11 cellular contexts compared by ENCODE assay signal in genomic region chr10:117609095-117609821, GRCh38.
DNase-seq lines count a peak whose midpoint lies in the region; ATAC-seq and TF ChIP-seq lines count a peak whose summit lies in the region.
"Had no signal": no experiment of that assay in that cellular context is flagged by ENCODE, and none has a peak within 500 bp of the region (broad histone marks: within the 10 kb centered on the region; RNA-seq: fewer than 3 reads in every experiment).

No MANE protein-coding gene starts in this region.

- intact Hi-C loops in psoas muscle (cut with DNase I), result no loop called here

- no peaks in the 10 kb centered on the region for H3K27me3 ChIP-seq in psoas muscle (ENCODE audit: insufficient read depth in 3 of 3, low read length in 2 of 3)

- H3K27ac Mint-ChIP-seq in WTC11, result no peak overlapping the region
- H3K27ac Mint-ChIP-seq: effector memory CD8-positive, alpha-beta T cell; GM23338 had no signal

- H3K9me3 ChIP-seq in psoas muscle, result no peaks in the 10 kb centered on the region

- POLR2A ChIA-PET in WTC11 (lab: Charles Lee), result no interaction called here

- H3K4me1 ChIP-seq in psoas muscle, result no peaks in the 10 kb centered on the region

- H3K4me3 Mint-ChIP-seq in WTC11, result no peak overlapping the region
- H3K4me3 Mint-ChIP-seq: effector memory CD8-positive, alpha-beta T cell; GM23338 had no signal

- H3K36me3 ChIP-seq in psoas muscle (ENCODE audit: insufficient read depth in 1 of 2, low read depth in 1 of 2), result no peaks in the 10 kb centered on the region

- CTCF ChIA-PET in WTC11 (lab: Charles Lee), result interaction anchor here (0.7 kb wide), 1 partner anchor 814 kb away, joined by 3 read pairs; no protein-coding TSS in a partner anchor

- no peaks in the 10 kb centered on the region for H3K36me3 Mint-ChIP-seq in WTC11

- peaks cover 20% of the 10 kb centered on the region for H3K4me1 Mint-ChIP-seq in WTC11

- no peak for TF ChIP-seq CTCF in fibroblast of villous mesenchyme (IDR thresholded peaks at IDR 0.05; ENCODE audit: insufficient read depth, low read depth, low read length)
- TF ChIP-seq CTCF in psoas muscle (IDR thresholded peaks at IDR 0.05), result no peak
- TF ChIP-seq CTCF in WTC11 (IDR thresholded peaks at IDR 0.05), result no peak

- H3K4me3 ChIP-seq in fibroblast of villous mesenchyme (ENCODE audit: low read depth, low read length), result no peak overlapping the region
- no peak overlapping the region for H3K4me3 ChIP-seq in psoas muscle
- H3K4me3 ChIP-seq: GM23338 had no signal

- ATAC-seq in psoas muscle, result peak; percentile 40 to 79 (median 68)
- no peak for ATAC-seq in HG02642 (IDR thresholded peaks at IDR 0.05; ENCODE audit: poor library complexity, unreplicated experiment)
- no peak for ATAC-seq in HG03571 (IDR thresholded peaks at IDR 0.05; ENCODE audit: unreplicated experiment)
- ATAC-seq in WTC11, result no peak
- ATAC-seq: effector memory CD8-positive, alpha-beta T cell had no signal

- peaks cover 8% of the 10 kb centered on the region for H3K27me3 Mint-ChIP-seq in WTC11 (ENCODE audit: low read depth)

- WGBS in psoas muscle, 3 donors, result 8 to 14% (median 11%) methylated on average over 5 of the region's 5 CpGs

- peak overlapping the region; percentile 3 for H3K27ac ChIP-seq in psoas muscle

- H3K9me3 Mint-ChIP-seq in WTC11, result no peaks in the 10 kb centered on the region
- H3K9me3 Mint-ChIP-seq: GM23338 had no signal

- DNase-seq in GM04503 (ENCODE audit: low read depth) (peak; percentile 96), NCI-H748 (lab: John Stamatoyannopoulos, UW; ENCODE audit: unreplicated experiment) (peak; percentile 64), fibroblast of villous mesenchyme (ENCODE audit: low read depth) (peak; percentile 82), psoas muscle (peak; percentile 51 to 72), WTC11 (ENCODE audit: low spot score) (no peak)
- no peak for DNase-seq in stimulated activated CD4-positive, alpha-beta T cell treated with anti-CD3 and anti-CD28 coated beads, Interleukin-12 subunit alpha, Interleukin-12 subunit beta, amount 100 ng/mL, for 4 hours
- DNase-seq: activated CD4-positive, alpha-beta T cell treated with anti-CD3 and anti-CD28 coated beads for 4 hours; effector memory CD8-positive, alpha-beta T cell had no signal

TF ChIP-seq in WTC11, 78 proteins besides CTCF, POLR2A, EP300 and RAD21:
- TF ChIP-seq NR3C1 (CRISPR knock-in tag; conservative IDR thresholded peaks at IDR 0.05; ENCODE audit: low read depth) (no peak), AR (CRISPR knock-in tag; IDR thresholded peaks at IDR 0.05) (no peak), ZNF423 (CRISPR knock-in tag; IDR thresholded peaks at IDR 0.05) (no peak), MYBL2 (CRISPR knock-in tag; IDR thresholded peaks at IDR 0.05) (no peak), ZNF263 (CRISPR knock-in tag; IDR thresholded peaks at IDR 0.05; ENCODE audit: low read depth) (no peak), TP53 (CRISPR knock-in tag; IDR thresholded peaks at IDR 0.05) (no peak), CBFB (CRISPR knock-in tag; IDR thresholded peaks at IDR 0.05; ENCODE audit: low read depth) (no peak), ATF1 (CRISPR knock-in tag; IDR thresholded peaks at IDR 0.05) (no peak), ETV6 (CRISPR knock-in tag; IDR thresholded peaks at IDR 0.05) (no peak), STAT6 (CRISPR knock-in tag; conservative IDR thresholded peaks at IDR 0.05; ENCODE audit: low read depth) (no peak)
- TF ChIP-seq, protein P1, sequence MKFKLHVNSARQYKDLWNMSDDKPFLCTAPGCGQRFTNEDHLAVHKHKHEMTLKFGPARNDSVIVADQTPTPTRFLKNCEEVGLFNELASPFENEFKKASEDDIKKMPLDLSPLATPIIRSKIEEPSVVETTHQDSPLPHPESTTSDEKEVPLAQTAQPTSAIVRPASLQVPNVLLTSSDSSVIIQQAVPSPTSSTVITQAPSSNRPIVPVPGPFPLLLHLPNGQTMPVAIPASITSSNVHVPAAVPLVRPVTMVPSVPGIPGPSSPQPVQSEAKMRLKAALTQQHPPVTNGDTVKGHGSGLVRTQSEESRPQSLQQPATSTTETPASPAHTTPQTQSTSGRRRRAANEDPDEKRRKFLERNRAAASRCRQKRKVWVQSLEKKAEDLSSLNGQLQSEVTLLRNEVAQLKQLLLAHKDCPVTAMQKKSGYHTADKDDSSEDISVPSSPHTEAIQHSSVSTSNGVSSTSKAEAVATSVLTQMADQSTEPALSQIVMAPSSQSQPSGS (CRISPR knock-in tag; IDR thresholded peaks at IDR 0.05; ENCODE audit: borderline replicate concordance, low read depth), result no peak

Comparison
In these comparisons a context has a peak if more than half of its experiments do, and no peak if none do; other contexts are left out.
1. DNase-seq: peak in GM04503 (single experiment), NCI-H748 (single experiment), fibroblast of villous mesenchyme (single experiment) and psoas muscle (2 of 2); none in WTC11 (single experiment) and stimulated activated CD4-positive, alpha-beta T cell treated with anti-CD3 and anti-CD28 coated beads, Interleukin-12 subunit alpha, Interleukin-12 subunit beta, amount 100 ng/mL, for 4 hours (single experiment).
2. ATAC-seq: peak in psoas muscle (4 of 4); none in HG02642 (single experiment), HG03571 (single experiment) and WTC11 (single experiment).